ENCODE assay signal across 21 cellular contexts in the genomic region with DNA sequence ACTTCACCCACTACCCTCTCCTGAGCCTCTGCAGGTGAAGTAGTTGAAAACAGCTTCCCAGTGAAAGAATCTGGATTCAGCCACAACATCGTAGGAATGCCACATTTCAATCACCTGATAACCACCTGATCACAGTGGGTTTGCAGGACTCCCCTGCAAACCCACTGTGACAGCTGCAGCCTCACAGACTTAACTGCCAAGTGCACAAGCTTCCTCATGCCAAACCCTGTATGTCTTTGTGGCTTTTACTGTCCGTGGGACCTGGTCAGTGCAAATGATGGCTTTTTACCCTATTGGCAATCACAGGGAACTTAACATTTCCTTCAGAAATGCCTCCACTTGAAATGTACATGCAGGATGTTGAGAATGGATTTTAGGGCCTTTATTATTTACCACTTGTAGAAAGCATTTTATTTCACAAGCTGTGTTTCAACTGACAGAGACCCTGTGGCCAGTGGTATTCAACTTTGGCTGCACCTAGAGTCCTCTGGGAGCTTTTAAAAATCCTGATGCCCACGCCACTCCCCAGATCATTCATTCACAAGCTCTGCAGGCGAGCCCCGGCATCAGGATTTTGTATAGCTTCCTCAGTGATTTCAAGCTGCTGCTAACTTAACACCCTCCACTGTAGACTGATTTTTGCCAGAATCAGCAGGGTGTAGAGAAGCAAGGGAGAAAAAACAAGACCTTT. TPM values are rescaled to one million over a fixed set of nuclear protein-coding genes. Genes with fewer than 3 reads are reported as not detected.
DNase-seq lines count a peak whose midpoint lies in the region; ATAC-seq and FAIRE-seq lines count a peak whose summit lies in the region.
"Had no signal": no experiment of that assay in that cellular context is flagged by ENCODE, and none has a peak within 500 bp of the region (broad histone marks: within the 10 kb centered on the region; RNA-seq: fewer than 3 reads in every experiment).

No MANE protein-coding gene starts in this region.

- peak overlapping the region; percentile 25 for H3K4me3 Mint-ChIP-seq in T-helper 2 cell treated with Interferon-gamma antibody and Interleukin-4, amounts not matched to agents 5 μg/mL and 100 μg/mL, for 36 hours
- peak overlapping the region in 5 of 7 donors; percentile 53 to 84 (median 59) for H3K4me3 Mint-ChIP-seq in CD8-positive, alpha-beta memory T cell
- H3K4me3 Mint-ChIP-seq in activated T-helper 17 cell treated with anti-CD3 and anti-CD28 coated beads, Interleukin-2, amount 50 U/mL, for 72 hours = peak overlapping the region; percentile 24
- H3K4me3 Mint-ChIP-seq in naive thymus-derived CD8-positive, alpha-beta T cell = peak overlapping the region; percentile 28 to 83 (median 72)
- H3K4me3 Mint-ChIP-seq: dendritic cell treated with granulocyte-macrophage colony-stimulating factor and Interleukin-4, amounts not matched to agents 40 ng/mL and 50 ng/mL, for 4 days; memory B cell had no signal

- H3K4me1 Mint-ChIP-seq in T-helper 2 cell treated with Interferon-gamma antibody and Interleukin-4, amounts not matched to agents 5 μg/mL and 100 μg/mL, for 36 hours (ENCODE audit: low read depth) = peaks cover 70% of the 10 kb centered on the region
- peaks cover 84 to 96% (median 95%) of the 10 kb centered on the region in 3 donors for H3K4me1 Mint-ChIP-seq in CD8-positive, alpha-beta memory T cell
- peaks cover 41% of the 10 kb centered on the region for H3K4me1 Mint-ChIP-seq in activated T-helper 17 cell treated with anti-CD3 and anti-CD28 coated beads, Interleukin-2, amount 50 U/mL, for 72 hours
- H3K4me1 Mint-ChIP-seq in naive thymus-derived CD8-positive, alpha-beta T cell = peaks cover 35 to 93% (median 88%) of the 10 kb centered on the region in 4 donors

- FAIRE-seq in urothelium cell line (lab: Jason Lieb, UNC) = no peak

- H3K9me3 Mint-ChIP-seq in T-helper 2 cell treated with Interferon-gamma antibody and Interleukin-4, amounts not matched to agents 5 μg/mL and 100 μg/mL, for 36 hours = no peaks in the 10 kb centered on the region
- H3K9me3 Mint-ChIP-seq in CD8-positive, alpha-beta memory T cell = no peaks in the 10 kb centered on the region
- no peaks in the 10 kb centered on the region for H3K9me3 Mint-ChIP-seq in activated T-helper 17 cell treated with anti-CD3 and anti-CD28 coated beads, Interleukin-2, amount 50 U/mL, for 72 hours
- no peaks in the 10 kb centered on the region for H3K9me3 Mint-ChIP-seq in naive thymus-derived CD8-positive, alpha-beta T cell
- H3K9me3 Mint-ChIP-seq: dendritic cell treated with granulocyte-macrophage colony-stimulating factor and Interleukin-4, amounts not matched to agents 40 ng/mL and 50 ng/mL, for 4 days; memory B cell had no signal

- H3K27me3 ChIP-seq in CD8-positive, alpha-beta memory T cell (ENCODE audit: insufficient read depth, low read length, poor library complexity, severe bottlenecking) = no peaks in the 10 kb centered on the region
- H3K27me3 ChIP-seq: BLaER1 treated with 17β-estradiol and CSF1 and Interleukin-3, amounts not matched to agents 10 nM and 100 nM; breast epithelium; suprapubic skin had no signal

- H3K27me3 Mint-ChIP-seq in T-helper 2 cell treated with Interferon-gamma antibody and Interleukin-4, amounts not matched to agents 5 μg/mL and 100 μg/mL, for 36 hours (ENCODE audit: low read depth) = no peaks in the 10 kb centered on the region
- H3K27me3 Mint-ChIP-seq in CD8-positive, alpha-beta memory T cell = peaks cover 0 to 5% of the 10 kb centered on the region in 2 donors
- H3K27me3 Mint-ChIP-seq in activated T-helper 17 cell treated with anti-CD3 and anti-CD28 coated beads, Interleukin-2, amount 50 U/mL, for 72 hours = no peaks in the 10 kb centered on the region
- no peaks in the 10 kb centered on the region for H3K27me3 Mint-ChIP-seq in naive thymus-derived CD8-positive, alpha-beta T cell
- H3K27me3 Mint-ChIP-seq: dendritic cell treated with granulocyte-macrophage colony-stimulating factor and Interleukin-4, amounts not matched to agents 40 ng/mL and 50 ng/mL, for 4 days; memory B cell had no signal

- peaks cover 73% of the 10 kb centered on the region for H3K36me3 Mint-ChIP-seq in T-helper 2 cell treated with Interferon-gamma antibody and Interleukin-4, amounts not matched to agents 5 μg/mL and 100 μg/mL, for 36 hours (ENCODE audit: low read depth)
- H3K36me3 Mint-ChIP-seq in CD8-positive, alpha-beta memory T cell = peaks cover 13 to 82% (median 17%) of the 10 kb centered on the region in 3 donors
- H3K36me3 Mint-ChIP-seq in activated T-helper 17 cell treated with anti-CD3 and anti-CD28 coated beads, Interleukin-2, amount 50 U/mL, for 72 hours (ENCODE audit: low read depth) = peaks cover 91% of the 10 kb centered on the region
- H3K36me3 Mint-ChIP-seq in naive thymus-derived CD8-positive, alpha-beta T cell = peaks cover 13 to 82% (median 50%) of the 10 kb centered on the region in 3 donors

- peak overlapping the region; percentile 20 for H3K4me3 ChIP-seq in CD8-positive, alpha-beta memory T cell (ENCODE audit: low read length)
- H3K4me3 ChIP-seq: BLaER1 treated with 17β-estradiol and CSF1 and Interleukin-3, amounts not matched to agents 10 nM and 100 nM; breast epithelium; suprapubic skin had no signal

- H3K36me3 ChIP-seq in CD8-positive, alpha-beta memory T cell (ENCODE audit: insufficient read depth, low read length) = peaks cover 35% of the 10 kb centered on the region
- H3K36me3 ChIP-seq: breast epithelium had no signal

- no peak for ATAC-seq in activated T-helper 17 cell treated with anti-CD3 and anti-CD28 coated beads, Interleukin-2, amount 50 U/mL, for 72 hours (replicated peaks)
- no peak for ATAC-seq in naive thymus-derived CD8-positive, alpha-beta T cell

- CTCF ChIA-PET in CD8-positive, alpha-beta memory T cell (lab: Charles Lee) = interaction anchor here (1.2 to 16.0 kb wide), 8 partner anchors 7 to 202 kb away, joined by 3 to 286 read pairs (median 8); partner anchors contain the start of genes DPH3 and OXNAD1

- POLR2A ChIA-PET in CD8-positive, alpha-beta memory T cell (lab: Charles Lee) = interaction anchor here (0.5 to 2.5 kb wide), 7 partner anchors 9 to 28 kb away, joined by 3 to 12 read pairs (median 3); no protein-coding TSS in a partner anchor
- POLR2A ChIA-PET in naive thymus-derived CD8-positive, alpha-beta T cell (lab: Charles Lee) = interaction anchor here (0.7 to 15.3 kb wide), 11 partner anchors 9 to 182 kb away, joined by 3 to 304 read pairs (median 4); partner anchors contain the start of genes DPH3 and OXNAD1

- H3K27ac Mint-ChIP-seq in T-helper 2 cell treated with Interferon-gamma antibody and Interleukin-4, amounts not matched to agents 5 μg/mL and 100 μg/mL, for 36 hours = no peak overlapping the region
- peak overlapping the region; percentile 52 to 91 (median 83) for H3K27ac Mint-ChIP-seq in CD8-positive, alpha-beta memory T cell
- H3K27ac Mint-ChIP-seq in activated T-helper 17 cell treated with anti-CD3 and anti-CD28 coated beads, Interleukin-2, amount 50 U/mL, for 72 hours = no peak overlapping the region
- peak overlapping the region; percentile 14 to 99 (median 98) for H3K27ac Mint-ChIP-seq in naive thymus-derived CD8-positive, alpha-beta T cell
- H3K27ac Mint-ChIP-seq: dendritic cell treated with granulocyte-macrophage colony-stimulating factor and Interleukin-4, amounts not matched to agents 40 ng/mL and 50 ng/mL, for 4 days; memory B cell had no signal

- H3K4me1 ChIP-seq in CD8-positive, alpha-beta memory T cell (ENCODE audit: insufficient read depth, low read length) = peaks cover 99% of the 10 kb centered on the region

- H3K9me3 ChIP-seq in CD8-positive, alpha-beta memory T cell (ENCODE audit: low read length) = no peaks in the 10 kb centered on the region
- H3K9me3 ChIP-seq: BLaER1 treated with 17β-estradiol and CSF1 and Interleukin-3, amounts not matched to agents 10 nM and 100 nM; breast epithelium; suprapubic skin had no signal

- H3K27ac ChIP-seq in CD8-positive, alpha-beta memory T cell (ENCODE audit: low read depth, low read length) = no peak overlapping the region
- H3K27ac ChIP-seq: BLaER1 treated with 17β-estradiol and CSF1 and Interleukin-3, amounts not matched to agents 10 nM and 100 nM; breast epithelium; epithelial cell of prostate; suprapubic skin had no signal

- no peak for DNase-seq in T-helper 2 cell treated with Interferon-gamma antibody and Interleukin-4, amounts not matched to agents 5 μg/mL and 100 μg/mL, for 36 hours (ENCODE audit: low spot score)
- DNase-seq in T-helper 2 cell = no peak
- no peak for DNase-seq in CD8-positive, alpha-beta memory T cell
- DNase-seq in naive thymus-derived CD8-positive, alpha-beta T cell = no peak
- no peak for DNase-seq in urothelium cell line (ENCODE audit: low spot score)
- DNase-seq in NCI-H2107 (lab: John Stamatoyannopoulos, UW) = no peak
- DNase-seq in EL = no peak
- DNase-seq: 8988T; foreskin melanocyte; GOT3; kidney glomerular epithelial cell; NCI-H146; NK-92 treated with Interleukin-12 subunit alpha and Interleukin-12 subunit beta, amount 100 ng/mL, for 24 hours; stimulated activated CD4-positive, alpha-beta T cell treated with anti-CD3 and anti-CD28 coated beads, Interleukin-4, amount 100 ng/mL, for 1 hour had no signal

RNA-seq across cellular contexts. Expression of gene OXNAD1, which starts 49.1 kb away (rescaled TPM):
- 10 to 100 TPM; 28.6 to 30.1 TPM for total RNA-seq in CD8-positive, alpha-beta memory T cell
- 64.2 TPM for polyA plus RNA-seq in CD8-positive, alpha-beta memory T cell
- total RNA-seq in activated T-helper 17 cell treated with anti-CD3 and anti-CD28 coated beads, Interleukin-2, amount 50 U/mL, for 72 hours = 10 to 100 TPM; 31.4 to 32.4 TPM
- total RNA-seq in naive thymus-derived CD8-positive, alpha-beta T cell = 100 to 1,000 TPM; 128 to 132 TPM
- 100 to 1,000 TPM; 106 to 190 (median 168) TPM for polyA plus RNA-seq in naive thymus-derived CD8-positive, alpha-beta T cell

RNA-seq across cellular contexts. Expression of gene DPH3, which starts 49.4 kb away (rescaled TPM):
- 10 to 100 TPM; 31.7 to 32.8 TPM for total RNA-seq in CD8-positive, alpha-beta memory T cell
- polyA plus RNA-seq in CD8-positive, alpha-beta memory T cell = 29.9 TPM
- total RNA-seq in activated T-helper 17 cell treated with anti-CD3 and anti-CD28 coated beads, Interleukin-2, amount 50 U/mL, for 72 hours = 10 to 100 TPM; 10.0 to 22.5 TPM
- 10 to 100 TPM; 16.6 to 17.2 TPM for total RNA-seq in naive thymus-derived CD8-positive, alpha-beta T cell
- polyA plus RNA-seq in naive thymus-derived CD8-positive, alpha-beta T cell = 10 to 100 TPM; 16.7 to 20.9 (median 18.6) TPM

Comparison
In these comparisons a context has a peak if more than half of its experiments do, and no peak if none do; other contexts are left out.
1. H3K27ac Mint-ChIP-seq: peak in CD8-positive, alpha-beta memory T cell (8 of 8) and naive thymus-derived CD8-positive, alpha-beta T cell (10 of 10); none in T-helper 2 cell treated with Interferon-gamma antibody and Interleukin-4, amounts not matched to agents 5 μg/mL and 100 μg/mL, for 36 hours (single experiment) and activated T-helper 17 cell treated with anti-CD3 and anti-CD28 coated beads, Interleukin-2, amount 50 U/mL, for 72 hours (single experiment).
2. Peak in every context shown above with its lines, with median percentiles within 50 percentile points of each other: H3K4me3 Mint-ChIP-seq.